In the genomic region with DNA sequence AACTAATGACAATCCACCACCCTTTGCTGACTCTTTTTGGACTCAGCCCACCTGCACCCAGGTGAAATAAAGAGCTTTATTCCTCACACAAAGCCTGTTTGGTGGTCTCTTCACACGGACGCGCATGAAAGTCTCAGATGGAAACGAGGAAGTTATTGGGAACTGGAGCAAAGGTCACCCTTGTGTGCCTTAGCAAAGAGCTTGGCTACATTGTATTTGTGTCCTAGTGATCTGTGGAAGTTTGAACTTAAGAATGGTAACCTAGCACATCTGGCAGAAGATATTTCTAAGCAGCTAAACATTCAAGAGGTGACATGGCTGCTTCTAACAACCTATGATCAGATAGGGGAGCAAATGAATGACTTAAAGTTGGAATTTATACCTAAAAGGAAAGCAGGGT, we compare ENCODE assay signal across 2 cellular contexts. TPM values are rescaled to one million over a fixed set of nuclear protein-coding genes. Genes with fewer than 3 reads are reported as not detected.
"Had no signal": no experiment of that assay in that cellular context is flagged by ENCODE, and none has a peak within 500 bp of the region (broad histone marks: within the 10 kb centered on the region; RNA-seq: fewer than 3 reads in every experiment).

No MANE protein-coding gene starts in this region.

RNA-seq across cellular contexts. Expression of a gene that starts 15.2 kb away (rescaled TPM):
- total RNA-seq: HepG2 had no signal
- polyA plus RNA-seq: IgD-negative memory B cell had no signal
